Comparison of ENCODE assay signal across 12 cellular contexts in genomic region chr10:12717981-12718707, GRCh38.
DNase-seq lines count a peak whose midpoint lies in the region; ATAC-seq and TF ChIP-seq lines count a peak whose summit lies in the region.
"Had no signal": no experiment of that assay in that cellular context is flagged by ENCODE, and none has a peak within 500 bp of the region (broad histone marks: within the 10 kb centered on the region; RNA-seq: fewer than 3 reads in every experiment).

No MANE protein-coding gene starts in this region.

- intact Hi-C loops in activated CD4-positive, alpha-beta memory T cell treated with anti-CD3 and anti-CD28 coated beads for 36 hours (cut with micrococcal nuclease) = loop anchor here (1.0 kb wide), 1 partner anchor 9 kb away; no protein-coding TSS in a partner anchor

- peaks cover 40% of the 10 kb centered on the region for H3K4me1 Mint-ChIP-seq in activated CD4-positive, alpha-beta memory T cell treated with anti-CD3 and anti-CD28 coated beads for 36 hours (ENCODE audit: low read depth)
- peaks cover 13% of the 10 kb centered on the region for H3K4me1 Mint-ChIP-seq in progenitor cell of endocrine pancreas (ENCODE audit: low read depth)

- H3K36me3 Mint-ChIP-seq in activated CD4-positive, alpha-beta memory T cell treated with anti-CD3 and anti-CD28 coated beads for 36 hours = no peaks in the 10 kb centered on the region
- H3K36me3 Mint-ChIP-seq in progenitor cell of endocrine pancreas (ENCODE audit: insufficient read depth) = no peaks in the 10 kb centered on the region

- no peak for ATAC-seq in GM19397 (IDR thresholded peaks at IDR 0.05; ENCODE audit: unreplicated experiment)

- no peaks in the 10 kb centered on the region for H3K9me3 Mint-ChIP-seq in activated CD4-positive, alpha-beta memory T cell treated with anti-CD3 and anti-CD28 coated beads for 36 hours
- H3K9me3 Mint-ChIP-seq in progenitor cell of endocrine pancreas (ENCODE audit: low read depth) = peaks cover 10% of the 10 kb centered on the region

- POLR2A ChIA-PET in activated CD4-positive, alpha-beta memory T cell treated with anti-CD3 and anti-CD28 coated beads for 36 hours (lab: Charles Lee) = interaction anchor here (0.6 to 1.0 kb wide), 2 partner anchors 62 to 365 kb away, joined by 3 to 7 read pairs; no protein-coding TSS in a partner anchor

- H3K27ac Mint-ChIP-seq in activated CD4-positive, alpha-beta memory T cell treated with anti-CD3 and anti-CD28 coated beads for 36 hours = peak overlapping the region; percentile 28
- H3K27ac Mint-ChIP-seq in progenitor cell of endocrine pancreas = no peak overlapping the region

- CTCF ChIA-PET in activated CD4-positive, alpha-beta memory T cell treated with anti-CD3 and anti-CD28 coated beads for 36 hours (lab: Charles Lee) = interaction anchor here (0.9 to 1.3 kb wide), 3 partner anchors 9 to 39 kb away, joined by 3 to 6 read pairs (median 3); no protein-coding TSS in a partner anchor

- in situ Hi-C loops in GM13977 (cut with MboI; ENCODE audit: low pct_unique_long_range_greater_than_20kb, low sequenced_read_pairs, unreplicated experiment) = loop anchor here (25.0 kb wide), 1 partner anchor 456 kb away; no protein-coding TSS in a partner anchor

- H3K4me3 Mint-ChIP-seq in activated CD4-positive, alpha-beta memory T cell treated with anti-CD3 and anti-CD28 coated beads for 36 hours = no peak overlapping the region
- no peak overlapping the region for H3K4me3 Mint-ChIP-seq in progenitor cell of endocrine pancreas (ENCODE audit: low read depth)

- DNase-seq in DMS 273 (lab: John Stamatoyannopoulos, UW; ENCODE audit: unreplicated experiment) (peak; percentile 11), DMS 273 treated with DMSO at 0.1 percent for 48 hours (lab: John Stamatoyannopoulos, UW) (no peak), fibroblast of gingiva (ENCODE audit: low read depth) (peak; percentile 51), progenitor cell of endocrine pancreas (ENCODE audit: low spot score, unreplicated experiment) (no peak), RKO (ENCODE audit: low spot score) (no peak), GM13977 (ENCODE audit: low spot score) (no peak)
- DNase-seq in activated CD4-positive, alpha-beta memory T cell treated with anti-CD3 and anti-CD28 coated beads for 36 hours = peak; percentile 28
- DNase-seq: activated T-cell treated with anti-CD3 and anti-CD28 coated beads, Interleukin-2, amount 50 U/mL, for 48 hours; DMS79 treated with DMSO at 0.1 percent for 48 hours; hippocampal formation; NCI-H2081 had no signal

- H3K27me3 Mint-ChIP-seq in activated CD4-positive, alpha-beta memory T cell treated with anti-CD3 and anti-CD28 coated beads for 36 hours = no peaks in the 10 kb centered on the region
- H3K27me3 Mint-ChIP-seq in progenitor cell of endocrine pancreas = peaks cover 15% of the 10 kb centered on the region

- TF ChIP-seq CTCF in progenitor cell of endocrine pancreas (IDR thresholded peaks at IDR 0.05; ENCODE audit: unreplicated experiment) = peak; percentile 16
- no peak for TF ChIP-seq CTCF in GM13977 (IDR thresholded peaks at IDR 0.05; ENCODE audit: extremely low read depth, insufficient read depth, missing control alignments)

Comparison
In these comparisons a context has a peak if more than half of its experiments do, and no peak if none do; other contexts are left out.
1. DNase-seq: peak in DMS 273 (single experiment), activated CD4-positive, alpha-beta memory T cell treated with anti-CD3 and anti-CD28 coated beads for 36 hours (single experiment) and fibroblast of gingiva (single experiment); none in DMS 273 treated with DMSO at 0.1 percent for 48 hours (single experiment), progenitor cell of endocrine pancreas (single experiment), RKO (single experiment) and GM13977 (single experiment).